ENCODE assay signal across 12 cellular contexts in genomic region chr7:2824678-2825461, GRCh38. TPM values are rescaled to one million over a fixed set of nuclear protein-coding genes. Genes with fewer than 3 reads are reported as not detected.
DNase-seq lines count a peak whose midpoint lies in the region; ATAC-seq and TF ChIP-seq lines count a peak whose summit lies in the region.
"Had no signal": no experiment of that assay in that cellular context is flagged by ENCODE, and none has a peak within 500 bp of the region (broad histone marks: within the 10 kb centered on the region; RNA-seq: fewer than 3 reads in every experiment).

No MANE protein-coding gene starts in this region.

- 34% methylated on average over 15 of the region's 16 CpGs for whole genome bisulfite sequencing in HUES64
- 65 to 90% methylated on average over 8 to 9 of the region's 16 CpGs for WGBS in gastroesophageal sphincter (ENCODE audit: low coverage in 1 of 2), 2 donors
- 79% methylated on average over 16 of the region's 16 CpGs for WGBS in hepatocyte (ENCODE audit: low lambda C conversion rate, missing lambda C conversion rate)

- peaks cover 93% of the 10 kb centered on the region for H3K79me2 ChIP-seq in hepatocyte

- H3K27ac ChIP-seq in BLaER1: peak overlapping the region; percentile 42; the same call in 1 of the 2 replicates
- peak overlapping the region; percentile 86 for H3K27ac ChIP-seq in HUES64 (ENCODE audit: low read depth, low read length)
- peak overlapping the region in 3 of 4 donors; percentile 1 to 68 (median 21) for H3K27ac ChIP-seq in gastroesophageal sphincter
- no peak overlapping the region for H3K27ac ChIP-seq in hepatocyte

- H3K4me3 ChIP-seq in BLaER1: no peak overlapping the region
- H3K4me3 ChIP-seq in HUES64 (ENCODE audit: low read length): peak overlapping the region; percentile 18
- no peak overlapping the region for H3K4me3 ChIP-seq in gastroesophageal sphincter
- no peak overlapping the region for H3K4me3 ChIP-seq in hepatocyte
- H3K4me3 ChIP-seq: ovary had no signal

- no peak overlapping the region for H3K9ac ChIP-seq in BLaER1
- H3K9ac ChIP-seq in HUES64 (ENCODE audit: low read depth, low read length): peak overlapping the region; percentile 66

- peaks cover 86% of the 10 kb centered on the region for H3K4me1 ChIP-seq in BLaER1
- H3K4me1 ChIP-seq in HUES64 (ENCODE audit: insufficient read depth, low read length): peaks cover 78% of the 10 kb centered on the region
- H3K4me1 ChIP-seq in gastroesophageal sphincter: peaks cover 0 to 60% (median 15%) of the 10 kb centered on the region in 3 donors
- peaks cover 28% of the 10 kb centered on the region for H3K4me1 ChIP-seq in hepatocyte (ENCODE audit: insufficient read depth)

- DNase-seq in occipital lobe (lab: John Stamatoyannopoulos, UW): no peak
- DNase-seq in DMS79 (lab: John Stamatoyannopoulos, UW): no peak
- DNase-seq in hepatocyte (ENCODE audit: low spot score): no peak
- DNase-seq: activated T-cell treated with anti-CD3 and anti-CD28 coated beads, Interleukin-2, amount 50 U/mL, for 1 hour; erythroblast; NK-92 treated with Interleukin-12 subunit alpha and Interleukin-12 subunit beta, amount 100 ng/mL, for 24 hours had no signal

- ATAC-seq in GM19438 (IDR thresholded peaks at IDR 0.05; ENCODE audit: low read depth, unreplicated experiment) (peak; percentile 65), gastroesophageal sphincter (no peak), HG02571 (IDR thresholded peaks at IDR 0.05; ENCODE audit: unreplicated experiment) (no peak)

- no peak for TF ChIP-seq EP300 in gastroesophageal sphincter (IDR thresholded peaks at IDR 0.05)

- no peak for TF ChIP-seq POLR2A in gastroesophageal sphincter (IDR thresholded peaks at IDR 0.05)

- H3K36me3 ChIP-seq in BLaER1 (peaks cover 54% of the 10 kb centered on the region), HUES64 (ENCODE audit: insufficient read depth, low read length) (peaks cover 2% of the 10 kb centered on the region; the same call in 1 of the 2 replicates), gastroesophageal sphincter (no peaks in the 10 kb centered on the region), hepatocyte (replicated peaks; ENCODE audit: insufficient read depth, low read depth) (no peaks in the 10 kb centered on the region)
- H3K36me3 ChIP-seq: ovary had no signal

- H4K20me1 ChIP-seq in BLaER1 (peaks cover 95% of the 10 kb centered on the region), hepatocyte (ENCODE audit: insufficient read depth, poor library complexity, severe bottlenecking) (peaks cover 12% of the 10 kb centered on the region)

- H3K9me2 ChIP-seq in hepatocyte (replicated peaks; ENCODE audit: insufficient read depth): no peaks in the 10 kb centered on the region

- H3K27me3 ChIP-seq in BLaER1 (no peaks in the 10 kb centered on the region), HUES64 (ENCODE audit: insufficient read depth, low read length) (no peaks in the 10 kb centered on the region), gastroesophageal sphincter (no peaks in the 10 kb centered on the region), hepatocyte (no peaks in the 10 kb centered on the region)
- H3K27me3 ChIP-seq: ovary had no signal

- no peak overlapping the region for H2AFZ ChIP-seq in hepatocyte

- peak overlapping the region; percentile 63 for H3K4me2 ChIP-seq in BLaER1
- no peak overlapping the region for H3K4me2 ChIP-seq in hepatocyte

- no peaks in the 10 kb centered on the region for H3K9me3 ChIP-seq in BLaER1
- H3K9me3 ChIP-seq in HUES64 (ENCODE audit: insufficient read depth, low read depth, low read length): no peaks in the 10 kb centered on the region
- no peaks in the 10 kb centered on the region for H3K9me3 ChIP-seq in gastroesophageal sphincter
- H3K9me3 ChIP-seq in hepatocyte (ENCODE audit: low read depth): no peaks in the 10 kb centered on the region
- H3K9me3 ChIP-seq: ovary had no signal

- TF ChIP-seq CTCF in gastroesophageal sphincter (IDR thresholded peaks at IDR 0.05) (no peak), hepatocyte (IDR thresholded peaks at IDR 0.05; ENCODE audit: poor library complexity) (no peak)

RNA-seq across cellular contexts. Expression of gene GNA12, which starts 19.2 kb away (rescaled TPM):
- polyA plus RNA-seq in HUES64 (2013, experiment 1 of 2): 52.1 TPM
- 49.4 TPM for polyA plus RNA-seq in HUES64 (2013, experiment 2 of 2)
- total RNA-seq in gastroesophageal sphincter (10 to 100 TPM; 22.5 to 63.2 (median 35.1) TPM), occipital lobe (15.3 TPM), hepatocyte (28.4 and 54.8 TPM in 2 replicates)
- 34.8 and 40.2 TPM in 2 replicates for polyA plus RNA-seq in hepatocyte
